1 cellular context compared by ENCODE assay signal in genomic region chr14:67260114-67260513, GRCh38.
A peak's percentile ranks its signal among the peaks of the same experiment; 100 is the strongest.
TF ChIP-seq lines count a peak whose summit lies in the region.

No MANE protein-coding gene starts in this region.

TF ChIP-seq in GM12878, 131 proteins besides CTCF, POLR2A, EP300 and RAD21 (continued from another document):
- TF ChIP-seq CUX1 (IDR thresholded peaks at IDR 0.05; ENCODE audit: insufficient replicate concordance, low read depth, low read length): no peak
- no peak for TF ChIP-seq MYB (IDR thresholded peaks at IDR 0.05; ENCODE audit: borderline replicate concordance, low read depth, low read length)
- TF ChIP-seq RUNX3 (IDR thresholded peaks at IDR 0.05; ENCODE audit: low read length): peak; percentile 11; the same call in 1 of the 2 replicates
- TF ChIP-seq YY1 (IDR thresholded peaks at IDR 0.05; ENCODE audit: low read depth, low read length): no peak
- no peak for TF ChIP-seq KAT2A (conservative IDR thresholded peaks at IDR 0.05; ENCODE audit: control insufficient read depth, low read depth, low read length)
